In genomic region chr16:29290631-29291247, GRCh38 we compare ENCODE assay signal across 9 cellular contexts.
DNase-seq lines count a peak whose midpoint lies in the region; TF ChIP-seq lines count a peak whose summit lies in the region.
"Had no signal": no experiment of that assay in that cellular context is flagged by ENCODE, and none has a peak within 500 bp of the region (broad histone marks: within the 10 kb centered on the region; RNA-seq: fewer than 3 reads in every experiment).

No MANE protein-coding gene starts in this region.

- no peaks in the 10 kb centered on the region for H3K36me3 Mint-ChIP-seq in endothelial cell (ENCODE audit: low read depth, unreplicated experiment)
- H3K36me3 Mint-ChIP-seq: activated naive CD8-positive, alpha-beta T cell had no signal

- H3K9me3 Mint-ChIP-seq in endothelial cell (ENCODE audit: unreplicated experiment) = no peaks in the 10 kb centered on the region

- H3K27me3 Mint-ChIP-seq in endothelial cell (ENCODE audit: unreplicated experiment) = no peaks in the 10 kb centered on the region
- H3K27me3 Mint-ChIP-seq: activated naive CD8-positive, alpha-beta T cell had no signal

- peak overlapping the region; percentile 53 for H3K27ac ChIP-seq in mesodermal cell (ENCODE audit: low read depth, low read length, severe bottlenecking)

- no peaks in the 10 kb centered on the region for H3K36me3 ChIP-seq in mesodermal cell (ENCODE audit: control insufficient read depth, insufficient read depth, low read length)

- TF ChIP-seq CTCF in endothelial cell (IDR thresholded peaks at IDR 0.05; ENCODE audit: unreplicated experiment) = no peak

- H3K27ac Mint-ChIP-seq in endothelial cell (ENCODE audit: unreplicated experiment) = no peak overlapping the region
- H3K27ac Mint-ChIP-seq: activated naive CD8-positive, alpha-beta T cell had no signal

- no peak overlapping the region for H3K4me3 ChIP-seq in mesodermal cell (ENCODE audit: extremely low read depth, insufficient read depth, low read length, poor library complexity, severe bottlenecking)

- H3K4me3 Mint-ChIP-seq in endothelial cell (ENCODE audit: unreplicated experiment) = no peak overlapping the region
- H3K4me3 Mint-ChIP-seq: activated naive CD8-positive, alpha-beta T cell had no signal

- no peaks in the 10 kb centered on the region for H3K9me3 ChIP-seq in mesodermal cell (ENCODE audit: control insufficient read depth, low read length)

- 24 to 42% methylated on average over 8 to 10 of the region's 24 CpGs for WGBS in mesodermal cell (ENCODE audit: insufficient coverage in 2 of 2), 2 experiments

- peaks cover 19% of the 10 kb centered on the region for H3K4me1 ChIP-seq in mesodermal cell (ENCODE audit: control insufficient read depth, insufficient read depth, low read length, poor library complexity, severe bottlenecking)

- peaks cover 11% of the 10 kb centered on the region for H3K4me1 Mint-ChIP-seq in endothelial cell (ENCODE audit: unreplicated experiment)

- peak; percentile 98 for DNase-seq in Daoy (ENCODE audit: low read depth)
- peak; percentile 98 for DNase-seq in H4 (ENCODE audit: low spot score)
- DNase-seq in MV-4-11 (lab: John Stamatoyannopoulos, UW) = peak; percentile 93
- peak; percentile 28 to 37 for DNase-seq in activated CD8-positive, alpha-beta memory T cell treated with anti-CD3 and anti-CD28 coated beads for 1 hour (ENCODE audit: extremely low read depth in 1 of 2, low read depth in 1 of 2)
- DNase-seq in endothelial cell (ENCODE audit: low spot score) = peak; percentile 50
- DNase-seq in stimulated activated CD8-positive, alpha-beta memory T cell treated with anti-CD3 and anti-CD28 coated beads, Interleukin-15, amount 100 ng/mL, for 4 hours (ENCODE audit: low read depth in 2 of 2) = peak; percentile 50 to 56
- no peak for DNase-seq in NCI-H526 treated with DMSO at 0.1 percent for 48 hours (lab: John Stamatoyannopoulos, UW)
